18 cellular contexts compared by ENCODE assay signal in genomic region chr2:45943231-45944044, GRCh38.
DNase-seq lines count a peak whose midpoint lies in the region; ATAC-seq, FAIRE-seq and TF ChIP-seq lines count a peak whose summit lies in the region.
"Had no signal": no experiment of that assay in that cellular context is flagged by ENCODE, and none has a peak within 500 bp of the region (broad histone marks: within the 10 kb centered on the region; RNA-seq: fewer than 3 reads in every experiment).

No MANE protein-coding gene starts in this region.

- H4K20me1 ChIP-seq in HepG2 (ENCODE audit: insufficient read depth, low read length): no peaks in the 10 kb centered on the region

- H3K36me3 ChIP-seq in HepG2 (replicated peaks in 1 of 2; ENCODE audit: control insufficient read depth in 1 of 2, insufficient read depth in 2 of 2, low read length in 2 of 2) (no peaks in the 10 kb centered on the region), right lobe of liver (no peaks in the 10 kb centered on the region), ovary (no peaks in the 10 kb centered on the region), gastroesophageal sphincter (no peaks in the 10 kb centered on the region), uterus (no peaks in the 10 kb centered on the region)
- H3K36me3 ChIP-seq: adrenal gland, colonic mucosa, right atrium auricular region, thyroid gland had no signal

- H3K4me1 ChIP-seq in HepG2 (ENCODE audit: insufficient read depth, low read length) (peaks cover 10% of the 10 kb centered on the region), right lobe of liver (peaks cover 0 to 11% (median 5%) of the 10 kb centered on the region in 4 donors), ovary (ENCODE audit: insufficient read depth) (peaks cover 5% of the 10 kb centered on the region), gastroesophageal sphincter (peaks cover 5 to 62% (median 15%) of the 10 kb centered on the region in 3 donors), uterus (no peaks in the 10 kb centered on the region)
- H3K4me1 ChIP-seq: colonic mucosa had no signal

- intact Hi-C loops in HepG2 (cut with micrococcal nuclease; ENCODE audit: unreplicated experiment): no loop called here
- intact Hi-C loops in right lobe of liver (cut with DNase I): no loop called here
- intact Hi-C loops in ovary (cut with DNase I): no loop called here
- intact Hi-C loops in uterus (cut with DNase I; ENCODE audit: low total_unique reads): no loop called here

- H3K4me3 ChIP-seq in HepG2 (replicated peaks in 1 of 3; ENCODE audit: insufficient read depth in 1 of 3, low read depth in 2 of 3, low read length in 3 of 3): no peak overlapping the region
- H3K4me3 ChIP-seq in right lobe of liver: no peak overlapping the region
- H3K4me3 ChIP-seq in ovary: no peak overlapping the region
- H3K4me3 ChIP-seq in gastroesophageal sphincter: no peak overlapping the region
- no peak overlapping the region for H3K4me3 ChIP-seq in uterus
- H3K4me3 ChIP-seq: adrenal gland, colonic mucosa, right atrium auricular region, thyroid gland had no signal

- no peak for DNase-seq in HepG2 (ENCODE audit: low spot score)
- DNase-seq in right lobe of liver: no peak
- peak; percentile 35 for DNase-seq in iPS-NIHi7 (ENCODE audit: extremely low spot score)
- no peak for DNase-seq in NCI-H2029 treated with DMSO at 0.1 percent for 48 hours (lab: John Stamatoyannopoulos, UW)
- DNase-seq in ovary: no peak
- DNase-seq in uterus: no peak
- DNase-seq: activated CD4-positive, alpha-beta T cell treated with anti-CD3 and anti-CD28 coated beads, Interleukin-2, amount 50 U/mL, for 48 hours; activated T-cell treated with anti-CD3 and anti-CD28 coated beads, Interleukin-2, amount 50 U/mL, for 72 hours; colonic mucosa; hypothalamus; naive thymus-derived CD4-positive, alpha-beta T cell; stimulated activated CD8-positive, alpha-beta memory T cell treated with anti-CD3 and anti-CD28 coated beads, Interleukin-4, amount 100 ng/mL, for 48 hours; thyroid gland had no signal

- no peak for TF ChIP-seq EP300 in HepG2 (IDR thresholded peaks at IDR 0.05; ENCODE audit: low read depth in 2 of 2, low read length in 2 of 2)
- TF ChIP-seq EP300 in HepG2 (CRISPR knock-in tag; IDR thresholded peaks at IDR 0.05; ENCODE audit: borderline replicate concordance): no peak
- no peak for TF ChIP-seq EP300 in ovary (IDR thresholded peaks at IDR 0.05)
- no peak for TF ChIP-seq EP300 in gastroesophageal sphincter (IDR thresholded peaks at IDR 0.05)

- TF ChIP-seq POLR2A in HepG2 (IDR thresholded peaks at IDR 0.05; ENCODE audit: insufficient read depth in 1 of 2, low read depth in 2 of 2, low read length in 2 of 2) (no peak), right lobe of liver (IDR thresholded peaks at IDR 0.05) (no peak), ovary (IDR thresholded peaks at IDR 0.05) (no peak), gastroesophageal sphincter (IDR thresholded peaks at IDR 0.05) (no peak), uterus (IDR thresholded peaks at IDR 0.05) (no peak)

- FAIRE-seq in HepG2 (lab: Jason Lieb, UNC): peak; percentile 12

- H3K9ac ChIP-seq in HepG2 (ENCODE audit: insufficient read depth, low read depth, low read length): no peak overlapping the region

- no peaks in the 10 kb centered on the region for H3K9me3 ChIP-seq in HepG2 (ENCODE audit: low read length)
- no peaks in the 10 kb centered on the region for H3K9me3 ChIP-seq in right lobe of liver
- H3K9me3 ChIP-seq in ovary: no peaks in the 10 kb centered on the region
- no peaks in the 10 kb centered on the region for H3K9me3 ChIP-seq in gastroesophageal sphincter
- no peaks in the 10 kb centered on the region for H3K9me3 ChIP-seq in uterus
- H3K9me3 ChIP-seq: adrenal gland, colonic mucosa, right atrium auricular region, thyroid gland had no signal

- TF ChIP-seq RAD21 in HepG2 (CRISPR knock-in tag; IDR thresholded peaks at IDR 0.05): no peak

- H3K4me2 ChIP-seq in HepG2 (ENCODE audit: low read depth, low read length): no peak overlapping the region

- H2AFZ ChIP-seq in HepG2 (ENCODE audit: low read length): no peak overlapping the region

- BruUV-seq in HepG2 (replicated peaks; lab: Mats Ljungman, UMichigan): no TSS peak

- no peak for TF ChIP-seq CTCF in HepG2 (CRISPR knock-in tag; IDR thresholded peaks at IDR 0.05)
- TF ChIP-seq CTCF in right lobe of liver (IDR thresholded peaks at IDR 0.05): no peak
- TF ChIP-seq CTCF in VCaP (conservative IDR thresholded peaks at IDR 0.05): 0 out of 2 replicates have a peak, but pooled peaks have one; percentile 16
- no peak for TF ChIP-seq CTCF in ovary (IDR thresholded peaks at IDR 0.05)
- TF ChIP-seq CTCF in gastroesophageal sphincter (IDR thresholded peaks at IDR 0.05): no peak
- no peak for TF ChIP-seq CTCF in uterus (IDR thresholded peaks at IDR 0.05)

- POLR2A ChIA-PET in HepG2 (lab: Yijun Ruan, JAX): interaction anchor here (0.5 kb wide), 1 partner anchor 225 kb away, joined by 4 read pairs; no protein-coding TSS in a partner anchor

- CTCF ChIA-PET in HepG2 (lab: Yijun Ruan, JAX; ENCODE audit: low intra/inter-chr PET ratio, low total read pairs): no interaction called here

- no peaks in the 10 kb centered on the region for H3K27me3 ChIP-seq in HepG2 (ENCODE audit: control insufficient read depth in 1 of 2, insufficient read depth in 2 of 2, low read length in 2 of 2)
- no peaks in the 10 kb centered on the region for H3K27me3 ChIP-seq in right lobe of liver
- no peaks in the 10 kb centered on the region for H3K27me3 ChIP-seq in ovary
- no peaks in the 10 kb centered on the region for H3K27me3 ChIP-seq in gastroesophageal sphincter
- H3K27me3 ChIP-seq in uterus: no peaks in the 10 kb centered on the region
- H3K27me3 ChIP-seq: adrenal gland, colonic mucosa, right atrium auricular region, thyroid gland had no signal

- H3K27ac ChIP-seq in HepG2 (ENCODE audit: extremely low read length, insufficient read depth, low read length) (no peak overlapping the region), right lobe of liver (no peak overlapping the region), VCaP (peak overlapping the region; percentile 64), ovary (no peak overlapping the region), gastroesophageal sphincter (peak overlapping the region in 2 of 4 donors; percentile 43 to 48), uterus (no peak overlapping the region)
- H3K27ac ChIP-seq: adrenal gland, colonic mucosa, right atrium auricular region, thyroid gland had no signal

- H3K79me2 ChIP-seq in HepG2 (ENCODE audit: insufficient read depth, low read length): no peaks in the 10 kb centered on the region

- in situ Hi-C loops in HepG2 (cut with HindIII; ENCODE audit: extremely low pct_ligation_motif_present, low pct_unique_long_range_greater_than_20kb): no loop called here

- ATAC-seq in HepG2 (no peak; the same call in 2 of the 3 replicates), right lobe of liver (no peak), gastroesophageal sphincter (no peak)
- ATAC-seq: activated T-cell treated with anti-CD3 and anti-CD28 coated beads, Interleukin-2, amount 50 U/mL, for 72 hours; esophagus mucosa; naive thymus-derived CD4-positive, alpha-beta T cell had no signal

- 47% methylated on average over 14 of the region's 14 CpGs for WGBS in HepG2 (ENCODE audit: low lambda C conversion rate)
- 77% methylated on average over 14 of the region's 14 CpGs for WGBS in right lobe of liver (ENCODE audit: insufficient coverage, low coverage, low lambda C conversion rate, missing lambda C conversion rate)
- WGBS in ovary, 3 donors: 77 to 85% (median 82%) methylated on average over 14 of the region's 14 CpGs
- WGBS in gastroesophageal sphincter (ENCODE audit: low coverage in 1 of 2), 2 donors: 59 to 63% methylated on average over 6 to 13 of the region's 14 CpGs

TF ChIP-seq in HepG2, 621 proteins besides CTCF, POLR2A, EP300 and RAD21:
- no peak for TF ChIP-seq FOXK2 (IDR thresholded peaks at IDR 0.05)
- TF ChIP-seq FOXA1 (IDR thresholded peaks at IDR 0.05): no peak
- TF ChIP-seq FOXA1 (CRISPR knock-in tag; IDR thresholded peaks at IDR 0.05): peak; percentile 75
